ENCODE assay signal across 15 cellular contexts in the genomic region with DNA sequence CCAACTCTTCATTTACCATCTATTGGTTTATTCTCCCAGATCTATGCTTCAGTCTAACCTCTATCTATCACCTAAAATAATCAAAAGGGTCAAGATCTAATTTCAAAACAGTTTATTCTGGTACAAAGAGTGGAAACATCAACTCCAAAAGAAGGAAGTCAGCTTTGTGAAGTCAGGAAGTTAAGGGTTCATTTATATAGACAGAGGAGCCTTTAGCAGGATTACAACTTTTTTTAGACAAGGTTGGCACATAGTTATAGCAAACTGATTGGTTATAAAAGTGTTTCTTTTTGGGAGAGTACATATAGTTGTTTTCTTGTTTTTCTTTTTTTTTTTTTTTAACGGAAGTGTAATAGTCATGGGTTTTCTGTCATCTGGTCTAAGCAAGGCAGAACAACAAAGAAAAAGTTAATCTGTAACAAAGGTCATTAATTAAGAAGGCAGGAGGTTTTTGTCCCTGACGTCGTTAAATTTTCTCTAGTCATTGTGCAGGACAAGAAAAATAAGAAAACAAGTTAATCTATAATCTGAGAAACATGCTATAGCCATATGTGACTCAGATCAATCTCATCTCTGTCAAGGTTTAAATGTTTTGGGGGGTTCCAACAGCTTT. TPM values are rescaled to one million over a fixed set of nuclear protein-coding genes. Genes with fewer than 3 reads are reported as not detected.
DNase-seq lines count a peak whose midpoint lies in the region; ATAC-seq and TF ChIP-seq lines count a peak whose summit lies in the region.
"Had no signal": no experiment of that assay in that cellular context is flagged by ENCODE, and none has a peak within 500 bp of the region (broad histone marks: within the 10 kb centered on the region; RNA-seq: fewer than 3 reads in every experiment).

No MANE protein-coding gene starts in this region.

- no peak overlapping the region for H3K4me2 ChIP-seq in GM23338

- ATAC-seq in GM23338: no peak
- no peak for ATAC-seq in naive thymus-derived CD8-positive, alpha-beta T cell

- no peak for DNase-seq in Calu3
- no peak for DNase-seq in GM23338 (ENCODE audit: low spot score)
- no peak for DNase-seq in SK-N-MC (ENCODE audit: low read depth, low spot score)
- DNase-seq in naive thymus-derived CD8-positive, alpha-beta T cell: no peak
- DNase-seq in HPDE6-E6E7 (ENCODE audit: extremely low spot score): no peak
- DNase-seq in activated effector memory CD4-positive, alpha-beta T cell treated with anti-CD3 and anti-CD28 coated beads, Interleukin-2, amount 50 U/mL, for 16 hours: no peak
- DNase-seq in SHP77 treated with DMSO at 0.1 percent for 48 hours (lab: John Stamatoyannopoulos, UW): no peak
- DNase-seq in vagina (ENCODE audit: extremely low spot score in 2 of 2): no peak
- DNase-seq: foreskin fibroblast, GF-D8, immature natural killer cell, NCI-H1092, NCI-H446 had no signal

- H3K9me3 Mint-ChIP-seq in Calu3 (ENCODE audit: low read depth, unreplicated experiment) (peaks cover 2% of the 10 kb centered on the region), GM23338 (peaks cover 7% of the 10 kb centered on the region; the same call in 2 of the 3 replicates)
- H3K9me3 Mint-ChIP-seq in naive thymus-derived CD8-positive, alpha-beta T cell: no peaks in the 10 kb centered on the region
- H3K9me3 Mint-ChIP-seq: immature natural killer cell had no signal

- POLR2A ChIA-PET in naive thymus-derived CD8-positive, alpha-beta T cell (lab: Charles Lee): interaction anchor here (0.7 to 0.9 kb wide), 2 partner anchors 43 to 374 kb away, joined by 3 to 4 read pairs; no protein-coding TSS in a partner anchor

- no peaks in the 10 kb centered on the region for H3K9me3 ChIP-seq in SK-N-MC (ENCODE audit: low read depth, low read length)
- H3K9me3 ChIP-seq in vagina: no peaks in the 10 kb centered on the region
- H3K9me3 ChIP-seq: right atrium auricular region had no signal

- no peak overlapping the region for H3K9ac ChIP-seq in SK-N-MC (ENCODE audit: insufficient read length)

- H3K27ac ChIP-seq in GM23338 (ENCODE audit: low read depth) (no peak overlapping the region), SK-N-MC (0 out of 2 replicates have a peak overlapping the region, but pooled peaks have one; percentile 1), vagina (no peak overlapping the region)
- H3K27ac ChIP-seq: right atrium auricular region, VCaP had no signal

- H3K79me2 ChIP-seq in GM23338 (replicated peaks; ENCODE audit: insufficient read depth): no peaks in the 10 kb centered on the region

- H3K4me3 ChIP-seq in GM23338 (no peak overlapping the region), SK-N-MC (no peak overlapping the region), vagina (no peak overlapping the region)
- H3K4me3 ChIP-seq: right atrium auricular region had no signal

- peak overlapping the region; percentile 56; the same call in 1 of the 2 replicates for H2AFZ ChIP-seq in GM23338

- no peaks in the 10 kb centered on the region for H3K27me3 ChIP-seq in GM23338 (ENCODE audit: insufficient read depth)
- H3K27me3 ChIP-seq in vagina: no peaks in the 10 kb centered on the region
- H3K27me3 ChIP-seq: right atrium auricular region had no signal

- H3K36me3 Mint-ChIP-seq in Calu3 (ENCODE audit: insufficient read depth, unreplicated experiment): no peaks in the 10 kb centered on the region
- peaks cover 3% of the 10 kb centered on the region; the same call in 1 of the 3 replicates for H3K36me3 Mint-ChIP-seq in GM23338 (ENCODE audit: low read depth)
- H3K36me3 Mint-ChIP-seq in naive thymus-derived CD8-positive, alpha-beta T cell: no peaks in the 10 kb centered on the region
- H3K36me3 Mint-ChIP-seq: immature natural killer cell had no signal

- peak overlapping the region; percentile 33 for H3K27ac Mint-ChIP-seq in Calu3 (ENCODE audit: unreplicated experiment)
- H3K27ac Mint-ChIP-seq in GM23338: no peak overlapping the region
- H3K27ac Mint-ChIP-seq in naive thymus-derived CD8-positive, alpha-beta T cell: peak overlapping the region in 7 of 10 donors; percentile 1 to 79 (median 36)
- H3K27ac Mint-ChIP-seq: immature natural killer cell had no signal

- CTCF ChIA-PET in Calu3 (lab: Charles Lee): no interaction called here

- H3K27me3 Mint-ChIP-seq in Calu3 (ENCODE audit: unreplicated experiment) (no peaks in the 10 kb centered on the region), GM23338 (ENCODE audit: insufficient read depth, low read depth, poor library complexity) (peaks cover 8% of the 10 kb centered on the region)
- peaks cover 0 to 1% (median 0%) of the 10 kb centered on the region in 5 donors for H3K27me3 Mint-ChIP-seq in naive thymus-derived CD8-positive, alpha-beta T cell

- H3K36me3 ChIP-seq in GM23338 (ENCODE audit: insufficient read depth) (no peaks in the 10 kb centered on the region), SK-N-MC (ENCODE audit: insufficient read depth, low read length) (no peaks in the 10 kb centered on the region), vagina (no peaks in the 10 kb centered on the region)
- H3K36me3 ChIP-seq: right atrium auricular region had no signal

- intact Hi-C loops in Calu3 (cut with micrococcal nuclease; ENCODE audit: unreplicated experiment) (no loop called here), vagina (cut with DNase I) (loop anchor here (10.0 kb wide), 1 partner anchor 219 kb away; no protein-coding TSS in a partner anchor)

- peaks cover 4% of the 10 kb centered on the region; the same call in 1 of the 2 replicates for H3K4me1 ChIP-seq in GM23338 (ENCODE audit: insufficient read depth)
- H3K4me1 ChIP-seq in vagina: no peaks in the 10 kb centered on the region
- H3K4me1 ChIP-seq: right atrium auricular region had no signal

- peaks cover 2% of the 10 kb centered on the region; the same call in 1 of the 2 replicates for H3F3A ChIP-seq in GM23338 (replicated peaks; ENCODE audit: low read depth)

- no peak for TF ChIP-seq CTCF in Calu3 (IDR thresholded peaks at IDR 0.05; ENCODE audit: unreplicated experiment)
- no peak for TF ChIP-seq CTCF in GM23338 (conservative IDR thresholded peaks at IDR 0.05; ENCODE audit: low read depth in 2 of 2)
- TF ChIP-seq CTCF in vagina (IDR thresholded peaks at IDR 0.05): no peak

- H3K9me2 ChIP-seq in GM23338 (ENCODE audit: insufficient read depth): no peaks in the 10 kb centered on the region

- H4K20me1 ChIP-seq in GM23338 (replicated peaks; ENCODE audit: insufficient read depth): no peaks in the 10 kb centered on the region

- BruUV-seq in Calu3 (replicated peaks; lab: Mats Ljungman, UMichigan): no TSS peak

- H3K4me1 Mint-ChIP-seq in Calu3 (ENCODE audit: low read depth, unreplicated experiment) (peaks cover 12% of the 10 kb centered on the region), GM23338 (peaks cover 6% of the 10 kb centered on the region)
- peaks cover 3 to 12% (median 8%) of the 10 kb centered on the region in 4 donors for H3K4me1 Mint-ChIP-seq in naive thymus-derived CD8-positive, alpha-beta T cell
- H3K4me1 Mint-ChIP-seq: immature natural killer cell had no signal

- no peak for TF ChIP-seq POLR2A in vagina (IDR thresholded peaks at IDR 0.05)

- H3K4me3 Mint-ChIP-seq in Calu3 (ENCODE audit: low read depth, unreplicated experiment) (no peak overlapping the region), GM23338 (no peak overlapping the region)
- no peak overlapping the region for H3K4me3 Mint-ChIP-seq in naive thymus-derived CD8-positive, alpha-beta T cell
- H3K4me3 Mint-ChIP-seq: immature natural killer cell had no signal

TF ChIP-seq in GM23338, 12 proteins besides CTCF, POLR2A, EP300 and RAD21 (continues in another document):
- no peak for TF ChIP-seq EZH2 (IDR thresholded peaks at IDR 0.05; ENCODE audit: low read depth, unreplicated experiment)
- no peak for TF ChIP-seq EZH2phosphoT487 (IDR thresholded peaks at IDR 0.05; ENCODE audit: unreplicated experiment)
- no peak for TF ChIP-seq NANOG (IDR thresholded peaks at IDR 0.05; ENCODE audit: borderline replicate concordance)
- TF ChIP-seq JUNB (IDR thresholded peaks at IDR 0.05; ENCODE audit: unreplicated experiment): no peak
- no peak for TF ChIP-seq ZNF114 (CRISPR knock-in tag; IDR thresholded peaks at IDR 0.05)
- TF ChIP-seq, protein P1, sequence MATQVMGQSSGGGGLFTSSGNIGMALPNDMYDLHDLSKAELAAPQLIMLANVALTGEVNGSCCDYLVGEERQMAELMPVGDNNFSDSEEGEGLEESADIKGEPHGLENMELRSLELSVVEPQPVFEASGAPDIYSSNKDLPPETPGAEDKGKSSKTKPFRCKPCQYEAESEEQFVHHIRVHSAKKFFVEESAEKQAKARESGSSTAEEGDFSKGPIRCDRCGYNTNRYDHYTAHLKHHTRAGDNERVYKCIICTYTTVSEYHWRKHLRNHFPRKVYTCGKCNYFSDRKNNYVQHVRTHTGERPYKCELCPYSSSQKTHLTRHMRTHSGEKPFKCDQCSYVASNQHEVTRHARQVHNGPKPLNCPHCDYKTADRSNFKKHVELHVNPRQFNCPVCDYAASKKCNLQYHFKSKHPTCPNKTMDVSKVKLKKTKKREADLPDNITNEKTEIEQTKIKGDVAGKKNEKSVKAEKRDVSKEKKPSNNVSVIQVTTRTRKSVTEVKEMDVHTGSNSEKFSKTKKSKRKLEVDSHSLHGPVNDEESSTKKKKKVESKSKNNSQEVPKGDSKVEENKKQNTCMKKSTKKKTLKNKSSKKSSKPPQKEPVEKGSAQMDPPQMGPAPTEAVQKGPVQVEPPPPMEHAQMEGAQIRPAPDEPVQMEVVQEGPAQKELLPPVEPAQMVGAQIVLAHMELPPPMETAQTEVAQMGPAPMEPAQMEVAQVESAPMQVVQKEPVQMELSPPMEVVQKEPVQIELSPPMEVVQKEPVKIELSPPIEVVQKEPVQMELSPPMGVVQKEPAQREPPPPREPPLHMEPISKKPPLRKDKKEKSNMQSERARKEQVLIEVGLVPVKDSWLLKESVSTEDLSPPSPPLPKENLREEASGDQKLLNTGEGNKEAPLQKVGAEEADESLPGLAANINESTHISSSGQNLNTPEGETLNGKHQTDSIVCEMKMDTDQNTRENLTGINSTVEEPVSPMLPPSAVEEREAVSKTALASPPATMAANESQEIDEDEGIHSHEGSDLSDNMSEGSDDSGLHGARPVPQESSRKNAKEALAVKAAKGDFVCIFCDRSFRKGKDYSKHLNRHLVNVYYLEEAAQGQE (IDR thresholded peaks at IDR 0.05; ENCODE audit: unreplicated experiment): no peak
- TF ChIP-seq ZNF331 (CRISPR knock-in tag; IDR thresholded peaks at IDR 0.05; ENCODE audit: low read depth): no peak

RNA-seq across cellular contexts. Expression of gene MFAP5, which starts 13.0 kb away (rescaled TPM):
- total RNA-seq in Calu3 (2022): not detected in 2 replicates
- total RNA-seq in GM23338 (2014; rRNA removed; shearing (Covaris generic)): 0.90 TPM in 1 of 2 replicates, not detected in the other
- polyA plus RNA-seq in GM23338 (2016; fragmentation: Nextera tagmentation; extraction: Ambion mirVana): 0.68 and 1.2 TPM in 2 replicates
- not detected for total RNA-seq in naive thymus-derived CD8-positive, alpha-beta T cell
- not detected for polyA plus RNA-seq in naive thymus-derived CD8-positive, alpha-beta T cell
- 159 TPM for total RNA-seq in vagina
- polyA plus RNA-seq: immature natural killer cell had no signal

RNA-seq across cellular contexts. Expression of gene RIMKLB, which starts 22.2 kb away (rescaled TPM):
- total RNA-seq in Calu3 (2022) (29.3 and 36.3 TPM in 2 replicates), vagina (44.7 TPM)
- total RNA-seq in GM23338 (2014; rRNA removed; shearing (Covaris generic)): 94.8 and 104 TPM in 2 replicates
- 62.7 and 87.0 TPM in 2 replicates for polyA plus RNA-seq in GM23338 (2016; fragmentation: Nextera tagmentation; extraction: Ambion mirVana)
- total RNA-seq in naive thymus-derived CD8-positive, alpha-beta T cell: 10 to 100 TPM; 29.8 to 33.1 TPM
- 1 to 10 TPM; 1.9 to 4.5 (median 4.0) TPM for polyA plus RNA-seq in naive thymus-derived CD8-positive, alpha-beta T cell

Comparison
In these comparisons a context has a peak if more than half of its experiments do, and no peak if none do; other contexts are left out.
1. RNA of gene MFAP5, which starts 13.0 kb away (total RNA-seq): 159 TPM in vagina (single experiment); 0.90 TPM in GM23338, not detected in Calu3 and not detected in naive thymus-derived CD8-positive, alpha-beta T cell; every median in the first group is over 10 times any median in the second.